In the genomic region with DNA sequence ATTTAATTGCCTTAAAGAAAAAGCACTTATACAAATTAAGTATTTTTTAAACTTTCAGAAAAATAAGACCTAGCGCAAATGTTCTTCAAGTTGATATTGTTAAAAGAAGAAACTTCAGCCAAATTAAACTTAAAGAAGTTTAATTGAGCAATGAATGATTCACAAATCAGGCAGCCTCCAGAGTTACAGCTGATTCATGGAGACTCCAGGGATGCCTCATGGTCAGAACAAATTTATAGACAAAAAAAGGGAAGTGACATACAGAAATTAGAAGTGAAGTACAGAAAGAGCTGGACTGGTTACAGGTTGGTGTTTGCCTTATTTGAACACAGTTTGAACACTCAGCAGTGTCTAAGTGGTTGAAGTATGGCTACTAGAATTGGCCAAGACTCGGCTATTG, we compare ENCODE assay signal across 1 cellular context.
TF ChIP-seq lines count a peak whose summit lies in the region.

No MANE protein-coding gene starts in this region.

TF ChIP-seq in GM23338, 12 proteins besides CTCF, POLR2A, EP300 and RAD21 (continued from another document):
- TF ChIP-seq, protein P1, sequence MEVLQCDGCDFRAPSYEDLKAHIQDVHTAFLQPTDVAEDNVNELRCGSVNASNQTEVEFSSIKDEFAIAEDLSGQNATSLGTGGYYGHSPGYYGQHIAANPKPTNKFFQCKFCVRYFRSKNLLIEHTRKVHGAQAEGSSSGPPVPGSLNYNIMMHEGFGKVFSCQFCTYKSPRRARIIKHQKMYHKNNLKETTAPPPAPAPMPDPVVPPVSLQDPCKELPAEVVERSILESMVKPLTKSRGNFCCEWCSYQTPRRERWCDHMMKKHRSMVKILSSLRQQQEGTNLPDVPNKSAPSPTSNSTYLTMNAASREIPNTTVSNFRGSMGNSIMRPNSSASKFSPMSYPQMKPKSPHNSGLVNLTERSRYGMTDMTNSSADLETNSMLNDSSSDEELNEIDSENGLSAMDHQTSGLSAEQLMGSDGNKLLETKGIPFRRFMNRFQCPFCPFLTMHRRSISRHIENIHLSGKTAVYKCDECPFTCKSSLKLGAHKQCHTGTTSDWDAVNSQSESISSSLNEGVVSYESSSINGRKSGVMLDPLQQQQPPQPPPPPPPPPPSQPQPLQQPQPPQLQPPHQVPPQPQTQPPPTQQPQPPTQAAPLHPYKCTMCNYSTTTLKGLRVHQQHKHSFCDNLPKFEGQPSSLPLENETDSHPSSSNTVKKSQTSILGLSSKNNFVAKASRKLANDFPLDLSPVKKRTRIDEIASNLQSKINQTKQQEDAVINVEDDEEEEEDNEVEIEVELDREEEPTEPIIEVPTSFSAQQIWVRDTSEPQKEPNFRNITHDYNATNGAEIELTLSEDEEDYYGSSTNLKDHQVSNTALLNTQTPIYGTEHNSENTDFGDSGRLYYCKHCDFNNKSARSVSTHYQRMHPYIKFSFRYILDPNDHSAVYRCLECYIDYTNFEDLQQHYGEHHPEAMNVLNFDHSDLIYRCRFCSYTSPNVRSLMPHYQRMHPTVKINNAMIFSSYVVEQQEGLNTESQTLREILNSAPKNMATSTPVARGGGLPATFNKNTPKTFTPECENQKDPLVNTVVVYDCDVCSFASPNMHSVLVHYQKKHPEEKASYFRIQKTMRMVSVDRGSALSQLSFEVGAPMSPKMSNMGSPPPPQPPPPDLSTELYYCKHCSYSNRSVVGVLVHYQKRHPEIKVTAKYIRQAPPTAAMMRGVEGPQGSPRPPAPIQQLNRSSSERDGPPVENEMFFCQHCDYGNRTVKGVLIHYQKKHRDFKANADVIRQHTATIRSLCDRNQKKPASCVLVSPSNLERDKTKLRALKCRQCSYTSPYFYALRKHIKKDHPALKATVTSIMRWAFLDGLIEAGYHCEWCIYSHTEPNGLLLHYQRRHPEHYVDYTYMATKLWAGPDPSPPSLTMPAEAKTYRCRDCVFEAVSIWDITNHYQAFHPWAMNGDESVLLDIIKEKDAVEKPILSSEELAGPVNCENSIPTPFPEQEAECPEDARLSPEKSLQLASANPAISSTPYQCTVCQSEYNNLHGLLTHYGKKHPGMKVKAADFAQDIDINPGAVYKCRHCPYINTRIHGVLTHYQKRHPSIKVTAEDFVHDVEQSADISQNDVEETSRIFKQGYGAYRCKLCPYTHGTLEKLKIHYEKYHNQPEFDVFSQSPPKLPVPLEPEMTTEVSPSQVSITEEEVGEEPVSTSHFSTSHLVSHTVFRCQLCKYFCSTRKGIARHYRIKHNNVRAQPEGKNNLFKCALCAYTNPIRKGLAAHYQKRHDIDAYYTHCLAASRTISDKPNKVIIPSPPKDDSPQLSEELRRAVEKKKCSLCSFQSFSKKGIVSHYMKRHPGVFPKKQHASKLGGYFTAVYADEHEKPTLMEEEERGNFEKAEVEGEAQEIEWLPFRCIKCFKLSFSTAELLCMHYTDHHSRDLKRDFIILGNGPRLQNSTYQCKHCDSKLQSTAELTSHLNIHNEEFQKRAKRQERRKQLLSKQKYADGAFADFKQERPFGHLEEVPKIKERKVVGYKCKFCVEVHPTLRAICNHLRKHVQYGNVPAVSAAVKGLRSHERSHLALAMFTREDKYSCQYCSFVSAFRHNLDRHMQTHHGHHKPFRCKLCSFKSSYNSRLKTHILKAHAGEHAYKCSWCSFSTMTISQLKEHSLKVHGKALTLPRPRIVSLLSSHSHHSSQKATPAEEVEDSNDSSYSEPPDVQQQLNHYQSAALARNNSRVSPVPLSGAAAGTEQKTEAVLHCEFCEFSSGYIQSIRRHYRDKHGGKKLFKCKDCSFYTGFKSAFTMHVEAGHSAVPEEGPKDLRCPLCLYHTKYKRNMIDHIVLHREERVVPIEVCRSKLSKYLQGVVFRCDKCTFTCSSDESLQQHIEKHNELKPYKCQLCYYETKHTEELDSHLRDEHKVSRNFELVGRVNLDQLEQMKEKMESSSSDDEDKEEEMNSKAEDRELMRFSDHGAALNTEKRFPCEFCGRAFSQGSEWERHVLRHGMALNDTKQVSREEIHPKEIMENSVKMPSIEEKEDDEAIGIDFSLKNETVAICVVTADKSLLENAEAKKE (CRISPR knock-in tag; IDR thresholded peaks at IDR 0.05): no peak
- TF ChIP-seq CREB1 (CRISPR knock-in tag; IDR thresholded peaks at IDR 0.05; ENCODE audit: low read depth) (no peak), ZNF114 (CRISPR knock-in tag; IDR thresholded peaks at IDR 0.05) (no peak), EZH2phosphoT487 (IDR thresholded peaks at IDR 0.05; ENCODE audit: unreplicated experiment) (no peak), NANOG (IDR thresholded peaks at IDR 0.05; ENCODE audit: borderline replicate concordance) (no peak), ZNF331 (CRISPR knock-in tag; IDR thresholded peaks at IDR 0.05; ENCODE audit: low read depth) (no peak), JUNB (IDR thresholded peaks at IDR 0.05; ENCODE audit: unreplicated experiment) (no peak), EZH2 (IDR thresholded peaks at IDR 0.05; ENCODE audit: low read depth, unreplicated experiment) (no peak), STAT1 (IDR thresholded peaks at IDR 0.05; ENCODE audit: unreplicated experiment) (no peak)
- TF ChIP-seq, protein P2, sequence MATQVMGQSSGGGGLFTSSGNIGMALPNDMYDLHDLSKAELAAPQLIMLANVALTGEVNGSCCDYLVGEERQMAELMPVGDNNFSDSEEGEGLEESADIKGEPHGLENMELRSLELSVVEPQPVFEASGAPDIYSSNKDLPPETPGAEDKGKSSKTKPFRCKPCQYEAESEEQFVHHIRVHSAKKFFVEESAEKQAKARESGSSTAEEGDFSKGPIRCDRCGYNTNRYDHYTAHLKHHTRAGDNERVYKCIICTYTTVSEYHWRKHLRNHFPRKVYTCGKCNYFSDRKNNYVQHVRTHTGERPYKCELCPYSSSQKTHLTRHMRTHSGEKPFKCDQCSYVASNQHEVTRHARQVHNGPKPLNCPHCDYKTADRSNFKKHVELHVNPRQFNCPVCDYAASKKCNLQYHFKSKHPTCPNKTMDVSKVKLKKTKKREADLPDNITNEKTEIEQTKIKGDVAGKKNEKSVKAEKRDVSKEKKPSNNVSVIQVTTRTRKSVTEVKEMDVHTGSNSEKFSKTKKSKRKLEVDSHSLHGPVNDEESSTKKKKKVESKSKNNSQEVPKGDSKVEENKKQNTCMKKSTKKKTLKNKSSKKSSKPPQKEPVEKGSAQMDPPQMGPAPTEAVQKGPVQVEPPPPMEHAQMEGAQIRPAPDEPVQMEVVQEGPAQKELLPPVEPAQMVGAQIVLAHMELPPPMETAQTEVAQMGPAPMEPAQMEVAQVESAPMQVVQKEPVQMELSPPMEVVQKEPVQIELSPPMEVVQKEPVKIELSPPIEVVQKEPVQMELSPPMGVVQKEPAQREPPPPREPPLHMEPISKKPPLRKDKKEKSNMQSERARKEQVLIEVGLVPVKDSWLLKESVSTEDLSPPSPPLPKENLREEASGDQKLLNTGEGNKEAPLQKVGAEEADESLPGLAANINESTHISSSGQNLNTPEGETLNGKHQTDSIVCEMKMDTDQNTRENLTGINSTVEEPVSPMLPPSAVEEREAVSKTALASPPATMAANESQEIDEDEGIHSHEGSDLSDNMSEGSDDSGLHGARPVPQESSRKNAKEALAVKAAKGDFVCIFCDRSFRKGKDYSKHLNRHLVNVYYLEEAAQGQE (IDR thresholded peaks at IDR 0.05; ENCODE audit: unreplicated experiment): no peak
